ENCODE assay signal across 9 cellular contexts in the genomic region with DNA sequence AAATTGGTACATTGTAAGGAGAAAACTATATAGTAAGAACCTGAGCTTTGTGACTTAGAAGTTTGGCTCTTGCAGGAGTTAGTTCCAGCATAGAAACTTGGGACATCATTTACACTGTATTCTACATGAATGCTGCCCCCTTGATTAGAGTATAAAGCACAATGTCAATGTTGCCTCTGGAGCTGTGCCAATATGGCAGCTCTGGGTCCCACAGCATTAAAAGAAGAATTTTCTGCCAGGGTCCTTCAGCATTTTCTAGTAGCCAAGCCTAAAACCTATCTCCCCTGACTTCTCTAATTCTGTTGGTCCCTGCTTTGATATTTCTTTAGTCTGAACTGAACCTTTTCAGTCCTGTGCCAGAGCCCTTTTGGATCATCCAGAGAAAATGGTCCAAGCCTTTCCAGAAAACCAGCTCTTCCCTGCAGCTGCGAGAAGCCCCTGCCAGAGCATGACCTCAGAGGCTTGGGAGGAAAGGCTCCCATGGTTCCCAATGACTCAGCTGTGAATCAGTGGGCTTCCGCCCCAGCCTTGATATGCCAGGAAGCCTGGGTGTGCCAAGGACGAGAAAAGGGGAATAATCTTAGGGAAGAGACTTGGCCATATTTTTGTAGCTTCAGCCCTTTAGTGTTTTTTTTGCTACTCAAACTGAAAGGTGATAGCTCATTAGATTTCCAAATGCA. TPM values are rescaled to one million over a fixed set of nuclear protein-coding genes. Genes with fewer than 3 reads are reported as not detected.
DNase-seq lines count a peak whose midpoint lies in the region; ATAC-seq and TF ChIP-seq lines count a peak whose summit lies in the region.
"Had no signal": no experiment of that assay in that cellular context is flagged by ENCODE, and none has a peak within 500 bp of the region (broad histone marks: within the 10 kb centered on the region; RNA-seq: fewer than 3 reads in every experiment).

No MANE protein-coding gene starts in this region.

- DNase-seq in HK-2 (ENCODE audit: unreplicated experiment), result peak; percentile 66
- DNase-seq in iris pigment epithelial cell (ENCODE audit: low read depth), result peak; percentile 92
- DNase-seq in substantia nigra (lab: John Stamatoyannopoulos, UW), result peak in 35 of 49 donors; percentile 3 to 82 (median 38)
- no peak for DNase-seq in BE2C
- DNase-seq in DMS153 (lab: John Stamatoyannopoulos, UW), result no peak
- DNase-seq in NCI-H2196 (lab: John Stamatoyannopoulos, UW; ENCODE audit: unreplicated experiment), result no peak
- DNase-seq: stimulated activated naive CD8-positive, alpha-beta T cell treated with anti-CD3 and anti-CD28 coated beads, Interleukin-15, amount 100 ng/mL, for 72 hours had no signal

- peak overlapping the region in 3 of 5 experiments; percentile 80 to 94 (median 81) for H3K27ac Mint-ChIP-seq in brain
- H3K27ac Mint-ChIP-seq: stimulated activated naive CD8-positive, alpha-beta T cell treated with anti-CD3 and anti-CD28 coated beads, Interleukin-15, amount 100 ng/mL, for 72 hours had no signal

- no peaks in the 10 kb centered on the region for H3K27me3 ChIP-seq in BE2C

- peaks cover 0 to 3% (median 0%) of the 10 kb centered on the region in 5 experiments for H3K9me3 Mint-ChIP-seq in brain
- H3K9me3 Mint-ChIP-seq: stimulated activated naive CD8-positive, alpha-beta T cell treated with anti-CD3 and anti-CD28 coated beads, Interleukin-15, amount 100 ng/mL, for 72 hours had no signal

- H3K4me3 Mint-ChIP-seq in brain, result peak overlapping the region in 1 of 5 experiments; percentile 4
- H3K4me3 Mint-ChIP-seq: stimulated activated naive CD8-positive, alpha-beta T cell treated with anti-CD3 and anti-CD28 coated beads, Interleukin-15, amount 100 ng/mL, for 72 hours had no signal

- no peak overlapping the region for H3K4me3 ChIP-seq in BE2C (ENCODE audit: low read depth, low read length)

- H3K9me3 ChIP-seq in BE2C, result no peaks in the 10 kb centered on the region

- no peaks in the 10 kb centered on the region for H3K36me3 Mint-ChIP-seq in brain

- TF ChIP-seq CTCF in brain (conservative IDR thresholded peaks at IDR 0.05) (no peak), BE2C (IDR thresholded peaks at IDR 0.05; ENCODE audit: low read depth, low read length) (no peak)

- no peaks in the 10 kb centered on the region for H3K4me1 ChIP-seq in BE2C

- H3K27me3 Mint-ChIP-seq in brain, result no peaks in the 10 kb centered on the region
- H3K27me3 Mint-ChIP-seq: stimulated activated naive CD8-positive, alpha-beta T cell treated with anti-CD3 and anti-CD28 coated beads, Interleukin-15, amount 100 ng/mL, for 72 hours had no signal

- no peak for ATAC-seq in HG02973 (IDR thresholded peaks at IDR 0.05; ENCODE audit: unreplicated experiment)
- ATAC-seq: stimulated activated naive CD8-positive, alpha-beta T cell treated with anti-CD3 and anti-CD28 coated beads, Interleukin-15, amount 100 ng/mL, for 72 hours had no signal

- no peaks in the 10 kb centered on the region for H3K36me3 ChIP-seq in BE2C

- H3K4me1 Mint-ChIP-seq in brain, result peaks cover 18% of the 10 kb centered on the region
- H3K4me1 Mint-ChIP-seq: stimulated activated naive CD8-positive, alpha-beta T cell treated with anti-CD3 and anti-CD28 coated beads, Interleukin-15, amount 100 ng/mL, for 72 hours had no signal

- H3K27ac ChIP-seq in substantia nigra (ENCODE audit: low read depth, low read length, poor library complexity, severe bottlenecking), result no peak overlapping the region

RNA-seq across cellular contexts. Expression of a gene that starts 43.2 kb away (rescaled TPM):
- polyA plus RNA-seq in brain (ENCODE audit: insufficient read depth, low read depth, low replicate concordance), result not detected
- polyA plus RNA-seq in BE2C (2012; ENCODE audit: insufficient read depth, insufficient read length, low read depth), result not detected

Comparison
In these comparisons a context has a peak if more than half of its experiments do, and no peak if none do; other contexts are left out.
1. DNase-seq: peak in HK-2 (single experiment), iris pigment epithelial cell (single experiment) and substantia nigra (35 of 49); none in BE2C (single experiment), DMS153 (single experiment) and NCI-H2196 (single experiment).